7 cellular contexts compared by ENCODE assay signal in the genomic region with DNA sequence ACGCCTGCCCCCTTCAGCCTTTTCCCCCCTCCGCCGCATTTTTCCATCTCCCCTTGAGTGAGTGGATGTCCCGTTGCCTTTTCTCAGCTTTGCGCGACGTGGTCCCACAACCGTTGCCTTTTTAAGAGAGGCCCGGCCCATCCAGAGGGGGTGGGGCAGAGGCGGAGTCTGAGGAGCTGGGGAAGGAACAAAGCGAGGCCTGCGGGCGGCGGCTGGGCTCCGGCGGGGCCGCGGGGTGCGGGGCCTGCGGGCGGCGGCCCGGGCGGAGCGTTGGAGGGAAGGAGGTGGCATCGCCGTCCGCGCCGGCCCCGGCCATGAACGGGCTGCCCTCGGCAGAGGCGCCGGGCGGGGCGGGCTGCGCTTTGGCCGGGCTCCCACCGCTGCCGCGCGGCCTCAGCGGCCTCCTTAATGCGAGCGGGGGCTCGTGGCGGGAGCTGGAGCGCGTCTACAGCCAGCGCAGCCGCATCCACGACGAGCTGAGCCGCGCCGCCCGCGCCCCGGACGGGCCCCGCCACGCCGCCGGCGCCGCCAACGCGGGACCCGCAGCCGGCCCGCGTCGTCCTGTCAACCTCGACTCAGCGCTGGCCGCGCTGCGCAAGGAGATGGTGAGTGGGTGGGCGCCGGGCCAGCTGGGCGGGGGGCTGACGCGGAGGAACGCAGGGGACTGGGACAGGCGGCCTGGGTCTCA.
A peak's percentile ranks its signal among the peaks of the same experiment; 100 is the strongest.
DNase-seq lines count a peak whose midpoint lies in the region; ATAC-seq and TF ChIP-seq lines count a peak whose summit lies in the region.

A gene (plus strand): TSS at position 183 of the 688 bp plus-strand sequence. CDS start 132 bp downstream, at position 315.

- peak within 1 kb of the TSS; percentile 99 for H3K27ac Mint-ChIP-seq in central memory CD8-positive, alpha-beta T cell (ENCODE audit: low read depth)

- peaks cover 43% of the 10 kb centered on the region for H3K36me3 Mint-ChIP-seq in central memory CD8-positive, alpha-beta T cell (ENCODE audit: insufficient read depth)

- H3K4me3 Mint-ChIP-seq in central memory CD8-positive, alpha-beta T cell: peak within 1 kb of the TSS; percentile 97

- DNase-seq in NCI-H2227 (lab: John Stamatoyannopoulos, UW; ENCODE audit: unreplicated experiment): peak; percentile 90
- peak; percentile 83 for DNase-seq in activated CD4-positive, alpha-beta T cell treated with anti-CD3 and anti-CD28 coated beads for 1 hour
- peak; percentile 77 to 78 for DNase-seq in central memory CD8-positive, alpha-beta T cell (ENCODE audit: low spot score in 2 of 2)
- peak; percentile 84 for DNase-seq in iris pigment epithelial cell (ENCODE audit: low read depth)
- DNase-seq in stimulated activated CD4-positive, alpha-beta T cell treated with anti-CD3 and anti-CD28 coated beads, Interleukin-12 subunit alpha, Interleukin-12 subunit beta, amount 100 ng/mL, for 24 hours (ENCODE audit: low read depth in 2 of 2): peak; percentile 73 to 91

- no peaks in the 10 kb centered on the region for H3K27me3 Mint-ChIP-seq in central memory CD8-positive, alpha-beta T cell

- TF ChIP-seq POLR2A in GM19193 (IDR thresholded peaks at IDR 0.05; ENCODE audit: extremely low read depth, insufficient read depth, insufficient read length): peak; percentile 46

- H3K4me1 Mint-ChIP-seq in central memory CD8-positive, alpha-beta T cell: peaks cover 77% of the 10 kb centered on the region

- no peak for ATAC-seq in central memory CD8-positive, alpha-beta T cell (replicated peaks; ENCODE audit: extremely low read depth, poor library complexity, severe bottlenecking)
- no peak for ATAC-seq in GM19328 (IDR thresholded peaks at IDR 0.05; ENCODE audit: unreplicated experiment)

- no peaks in the 10 kb centered on the region for H3K9me3 Mint-ChIP-seq in central memory CD8-positive, alpha-beta T cell
